8 cellular contexts compared by ENCODE assay signal in the genomic region with DNA sequence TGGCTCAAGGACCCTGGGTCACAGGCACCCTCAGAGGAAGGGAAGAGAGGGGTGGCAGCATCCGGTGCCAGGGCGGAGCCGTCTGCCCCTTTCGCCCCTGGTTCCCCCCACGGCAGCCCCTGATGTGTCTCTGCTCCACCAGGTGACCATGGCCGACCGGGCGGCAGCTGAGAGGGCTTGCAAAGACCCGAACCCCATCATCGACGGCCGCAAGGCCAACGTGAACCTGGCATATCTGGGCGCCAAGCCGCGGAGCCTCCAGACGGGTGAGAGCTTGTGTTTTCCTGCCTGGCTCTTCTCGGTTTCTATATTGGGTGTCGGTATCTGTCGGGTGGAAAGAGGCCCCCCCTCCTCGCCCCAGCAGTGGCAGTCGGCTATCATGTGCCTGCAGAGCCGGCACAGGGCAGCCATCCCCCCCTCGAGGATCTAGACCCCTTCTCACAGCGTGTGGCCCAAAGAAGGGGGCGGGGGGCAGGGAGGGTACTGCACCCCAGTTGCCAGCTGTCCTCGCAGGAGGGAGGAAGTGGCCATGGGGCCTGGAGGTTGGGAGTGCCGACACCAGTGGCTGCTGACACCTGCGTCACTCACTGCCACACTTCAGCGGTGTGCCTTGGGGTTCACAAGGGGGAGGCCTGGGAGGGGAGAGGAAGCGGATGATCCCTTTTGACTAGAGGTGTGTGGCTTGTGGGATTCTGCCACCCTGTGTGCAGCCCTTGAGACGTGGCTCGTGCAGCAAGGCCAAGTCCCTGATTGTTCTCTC. TPM values are rescaled to one million over a fixed set of nuclear protein-coding genes. Genes with fewer than 3 reads are reported as not detected.
DNase-seq lines count a peak whose midpoint lies in the region; ATAC-seq and TF ChIP-seq lines count a peak whose summit lies in the region.

No MANE protein-coding gene starts in this region.

- DNase-seq in COLO668 (lab: John Stamatoyannopoulos, UW; ENCODE audit: unreplicated experiment) = peak; percentile 74
- peak; percentile 93 for DNase-seq in activated CD4-positive, alpha-beta memory T cell treated with anti-CD3 and anti-CD28 coated beads, Interleukin-2, amount 10 ng/mL, durations not matched to agents 7 days and 5 days

- H3K9me3 Mint-ChIP-seq in activated CD4-positive, alpha-beta memory T cell treated with anti-CD3 and anti-CD28 coated beads, Interleukin-2, amount 10 ng/mL, durations not matched to agents 7 days and 5 days = no peaks in the 10 kb centered on the region
- no peaks in the 10 kb centered on the region for H3K9me3 Mint-ChIP-seq in nephron

- H3K4me3 ChIP-seq in HUES6 (ENCODE audit: low read depth, low read length) (peak overlapping the region; percentile 88), endocrine pancreas (ENCODE audit: control insufficient read depth, insufficient read depth, low read length) (peak overlapping the region; percentile 41)

- CTCF ChIA-PET in activated CD4-positive, alpha-beta memory T cell treated with anti-CD3 and anti-CD28 coated beads, Interleukin-2, amount 10 ng/mL, durations not matched to agents 7 days and 5 days (lab: Charles Lee) = interaction anchor here (0.7 to 5.1 kb wide), 8 partner anchors 9 to 106 kb away, joined by 3 to 40 read pairs (median 4); no protein-coding TSS in a partner anchor

- H3K27ac ChIP-seq in HUES6 (ENCODE audit: low read depth, low read length) (no peak overlapping the region), temporal lobe (ENCODE audit: low read depth, low read length) (peak overlapping the region; percentile 63)

- no peak for TF ChIP-seq CTCF in nephron (IDR thresholded peaks at IDR 0.05; ENCODE audit: unreplicated experiment in 3 of 3)

- H3K27ac Mint-ChIP-seq in activated CD4-positive, alpha-beta memory T cell treated with anti-CD3 and anti-CD28 coated beads, Interleukin-2, amount 10 ng/mL, durations not matched to agents 7 days and 5 days = peak overlapping the region; percentile 96
- H3K27ac Mint-ChIP-seq in nephron = peak overlapping the region in 2 of 3 experiments; percentile 68 to 71

- H3K27me3 ChIP-seq in HUES6 (ENCODE audit: control insufficient read depth, insufficient read depth, low read length) (no peaks in the 10 kb centered on the region), endocrine pancreas (ENCODE audit: control insufficient read depth, insufficient read depth, low read length) (no peaks in the 10 kb centered on the region)

- peaks cover 53% of the 10 kb centered on the region for H3K4me1 ChIP-seq in HUES6 (ENCODE audit: control insufficient read depth, insufficient read depth, low read length)
- H3K4me1 ChIP-seq in endocrine pancreas (ENCODE audit: control insufficient read depth, insufficient read depth, low read length) = no peaks in the 10 kb centered on the region

- H3K9ac ChIP-seq in HUES6 (ENCODE audit: low read length) (peak overlapping the region; percentile 69), endocrine pancreas (ENCODE audit: control insufficient read depth, insufficient read depth, low read length) (no peak overlapping the region)

- no peak for ATAC-seq in HG03097 (IDR thresholded peaks at IDR 0.05; ENCODE audit: low FRiP score, unreplicated experiment)
- no peak for ATAC-seq in HG03442 (IDR thresholded peaks at IDR 0.05; ENCODE audit: unreplicated experiment)

- H3K36me3 Mint-ChIP-seq in activated CD4-positive, alpha-beta memory T cell treated with anti-CD3 and anti-CD28 coated beads, Interleukin-2, amount 10 ng/mL, durations not matched to agents 7 days and 5 days (ENCODE audit: low read depth) = peaks cover 54% of the 10 kb centered on the region
- peaks cover 24% of the 10 kb centered on the region for H3K36me3 Mint-ChIP-seq in nephron (ENCODE audit: low read depth)

- H3K27me3 Mint-ChIP-seq in activated CD4-positive, alpha-beta memory T cell treated with anti-CD3 and anti-CD28 coated beads, Interleukin-2, amount 10 ng/mL, durations not matched to agents 7 days and 5 days = no peaks in the 10 kb centered on the region
- peaks cover 9% of the 10 kb centered on the region for H3K27me3 Mint-ChIP-seq in nephron (ENCODE audit: low read depth)

- peak overlapping the region; percentile 98 for H3K4me3 Mint-ChIP-seq in activated CD4-positive, alpha-beta memory T cell treated with anti-CD3 and anti-CD28 coated beads, Interleukin-2, amount 10 ng/mL, durations not matched to agents 7 days and 5 days
- H3K4me3 Mint-ChIP-seq in nephron = peak overlapping the region; percentile 86 to 95 (median 93)

- POLR2A ChIA-PET in activated CD4-positive, alpha-beta memory T cell treated with anti-CD3 and anti-CD28 coated beads, Interleukin-2, amount 10 ng/mL, durations not matched to agents 7 days and 5 days (lab: Charles Lee) = interaction anchor here (0.6 to 7.1 kb wide), 25 partner anchors 9 to 1497 kb away, joined by 3 to 157 read pairs (median 5); a partner anchor contains a TSS

- H3K36me3 ChIP-seq in HUES6 (ENCODE audit: control insufficient read depth, insufficient read depth, low read length) (peaks cover 45% of the 10 kb centered on the region), endocrine pancreas (ENCODE audit: control insufficient read depth, insufficient read depth, low read length) (no peaks in the 10 kb centered on the region)

- no peaks in the 10 kb centered on the region for H3K9me3 ChIP-seq in HUES6 (ENCODE audit: control insufficient read depth, insufficient read depth, low read depth, low read length)
- no peaks in the 10 kb centered on the region for H3K9me3 ChIP-seq in endocrine pancreas (ENCODE audit: control insufficient read depth, low read length)

- H3K4me1 Mint-ChIP-seq in activated CD4-positive, alpha-beta memory T cell treated with anti-CD3 and anti-CD28 coated beads, Interleukin-2, amount 10 ng/mL, durations not matched to agents 7 days and 5 days = peaks cover 67% of the 10 kb centered on the region
- peaks cover 51% of the 10 kb centered on the region for H3K4me1 Mint-ChIP-seq in nephron

RNA-seq across cellular contexts. Expression of a gene that starts 1.5 kb away (rescaled TPM):
- total RNA-seq in activated CD4-positive, alpha-beta memory T cell treated with anti-CD3 and anti-CD28 coated beads, Interleukin-2, amount 10 ng/mL, durations not matched to agents 7 days and 5 days = 100 to 1,000 TPM; 116 to 119 TPM
- 6.6 TPM for total RNA-seq in temporal lobe

RNA-seq across cellular contexts. Expression of a gene that starts 41.6 kb away (rescaled TPM):
- 10 to 100 TPM; 33.8 to 35.3 TPM for total RNA-seq in activated CD4-positive, alpha-beta memory T cell treated with anti-CD3 and anti-CD28 coated beads, Interleukin-2, amount 10 ng/mL, durations not matched to agents 7 days and 5 days
- 30.0 TPM for total RNA-seq in temporal lobe

Comparison
In these comparisons a context has a peak if more than half of its experiments do, and no peak if none do; other contexts are left out.
1. RNA of a gene that starts 1.5 kb away (total RNA-seq): 116 to 119 TPM in activated CD4-positive, alpha-beta memory T cell treated with anti-CD3 and anti-CD28 coated beads, Interleukin-2, amount 10 ng/mL, durations not matched to agents 7 days and 5 days; 6.6 TPM in temporal lobe (single experiment); every median in the first group is over 10 times any median in the second.